ENCODE assay signal across 19 cellular contexts in genomic region chr15:71273731-71274447, GRCh38.
DNase-seq lines count a peak whose midpoint lies in the region; ATAC-seq and TF ChIP-seq lines count a peak whose summit lies in the region.
"Had no signal": no experiment of that assay in that cellular context is flagged by ENCODE, and none has a peak within 500 bp of the region (broad histone marks: within the 10 kb centered on the region; RNA-seq: fewer than 3 reads in every experiment).

No MANE protein-coding gene starts in this region.

- H3K4me2 ChIP-seq in SK-N-SH (no peak overlapping the region), smooth muscle cell (peak overlapping the region; percentile 51)

- no peaks in the 10 kb centered on the region for H3K27me3 ChIP-seq in SK-N-SH (ENCODE audit: insufficient read depth)
- no peaks in the 10 kb centered on the region for H3K27me3 ChIP-seq in SJCRH30
- no peaks in the 10 kb centered on the region for H3K27me3 ChIP-seq in smooth muscle cell (ENCODE audit: low read depth)
- H3K27me3 ChIP-seq in gastrocnemius medialis: no peaks in the 10 kb centered on the region
- H3K27me3 ChIP-seq: dorsolateral prefrontal cortex had no signal

- H2AFZ ChIP-seq in SK-N-SH (ENCODE audit: low read depth) (no peak overlapping the region), smooth muscle cell (ENCODE audit: low read depth) (no peak overlapping the region)
- H2AFZ ChIP-seq: parathyroid adenoma had no signal

- peaks cover 4 to 45% of the 10 kb centered on the region in 2 experiments; a peak in 3 of 4 replicates for H3K4me1 ChIP-seq in SK-N-SH (ENCODE audit: control insufficient read depth in 1 of 2, insufficient read depth in 2 of 2, low read depth in 1 of 2, low read length in 1 of 2)
- peaks cover 34% of the 10 kb centered on the region for H3K4me1 ChIP-seq in SJCRH30
- H3K4me1 ChIP-seq in smooth muscle cell (ENCODE audit: low read depth): peaks cover 24% of the 10 kb centered on the region
- peaks cover 12% of the 10 kb centered on the region in 2 donors for H3K4me1 ChIP-seq in gastrocnemius medialis
- H3K4me1 ChIP-seq: parathyroid adenoma had no signal

- no peaks in the 10 kb centered on the region for H4K20me1 ChIP-seq in SK-N-SH (ENCODE audit: insufficient read depth)
- no peaks in the 10 kb centered on the region for H4K20me1 ChIP-seq in smooth muscle cell (ENCODE audit: low read depth)

- no peak; the same call in 2 of the 3 replicates for ATAC-seq in SK-N-SH treated with all-trans-retinoic acid at 6 μM for 48 hours
- ATAC-seq in gastrocnemius medialis: no peak
- ATAC-seq: activated CD4-positive, alpha-beta T cell treated with anti-CD3 and anti-CD28 coated beads for 36 hours; naive thymus-derived CD4-positive, alpha-beta T cell had no signal

- no peak for TF ChIP-seq EP300 in SK-N-SH (IDR thresholded peaks at IDR 0.05; ENCODE audit: borderline replicate concordance in 1 of 2, low read depth in 1 of 2, low read length in 1 of 2)

- H3K27ac ChIP-seq in SK-N-SH (ENCODE audit: low read depth in 2 of 2, low read length in 1 of 2) (peak overlapping the region; percentile 60 to 71; a peak in 2 of 4 replicates), SJCRH30 (peak overlapping the region; percentile 95), smooth muscle cell (ENCODE audit: low read depth) (peak overlapping the region; percentile 85), caudate nucleus (ENCODE audit: low read depth, low read length) (no peak overlapping the region), gastrocnemius medialis (no peak overlapping the region)
- H3K27ac ChIP-seq: parathyroid adenoma had no signal

- in situ Hi-C loops in gastrocnemius medialis (cut with MboI; ENCODE audit: low sequenced_read_pairs in 4 of 4): no loop called here

- H3K79me2 ChIP-seq in SK-N-SH (ENCODE audit: insufficient read depth) (peaks cover 12% of the 10 kb centered on the region; the same call in 1 of the 2 replicates), smooth muscle cell (ENCODE audit: low read depth) (no peaks in the 10 kb centered on the region)
- H3K79me2 ChIP-seq: parathyroid adenoma had no signal

- POLR2A ChIA-PET in SK-N-SH (lab: Yijun Ruan, JAX): no interaction called here

- H3K9me2 ChIP-seq in SK-N-SH: no peaks in the 10 kb centered on the region

- CTCF ChIA-PET in SK-N-SH (lab: Yijun Ruan, JAX): interaction anchor here (0.7 to 1.1 kb wide), 3 partner anchors 11 to 158 kb away, joined by 3 to 4 read pairs (median 3); partner anchors contain the start of gene THSD4

- TF ChIP-seq RAD21 in SK-N-SH (IDR thresholded peaks at IDR 0.05; ENCODE audit: low read length): no peak

- no peak for TF ChIP-seq POLR2A in gastrocnemius medialis (IDR thresholded peaks at IDR 0.05)

- DNase-seq in SK-N-SH (no peak), SJCRH30 (peak in 1 of 2 experiments; percentile 51), fibroblast of the aortic adventitia (ENCODE audit: low read depth) (peak; percentile 63), smooth muscle cell (lab: John Stamatoyannopoulos, UW; ENCODE audit: unreplicated experiment) (no peak), caudate nucleus (lab: John Stamatoyannopoulos, UW) (no peak), gastrocnemius medialis (no peak)
- DNase-seq in stimulated activated CD4-positive, alpha-beta T cell treated with anti-CD3 and anti-CD28 coated beads, Interleukin-4, amount 100 ng/mL, for 24 hours: no peak
- DNase-seq: 8988T; activated CD4-positive, alpha-beta T cell treated with anti-CD3 and anti-CD28 coated beads for 36 hours; activated naive CD8-positive, alpha-beta T cell treated with anti-CD3 and anti-CD28 coated beads, Interleukin-2, amount 10 ng/mL, durations not matched to agents 7 days and 5 days; C1 segment of cervical spinal cord; dorsolateral prefrontal cortex; glutamatergic neuron; GOT3; naive thymus-derived CD4-positive, alpha-beta T cell; NCI-H1417; NCI-H526 treated with DMSO at 0.1 percent for 48 hours had no signal

- 93% methylated on average over 3 of the region's 3 CpGs for WGBS in SK-N-SH (ENCODE audit: low lambda C conversion rate)
- 92% methylated on average over 3 of the region's 3 CpGs for WGBS in smooth muscle cell (ENCODE audit: low lambda C conversion rate)

- no peaks in the 10 kb centered on the region for H3K9me3 ChIP-seq in SK-N-SH
- H3K9me3 ChIP-seq in SJCRH30 (replicated peaks): no peaks in the 10 kb centered on the region
- H3K9me3 ChIP-seq in smooth muscle cell (replicated peaks; ENCODE audit: low read depth): no peaks in the 10 kb centered on the region
- H3K9me3 ChIP-seq in gastrocnemius medialis: no peaks in the 10 kb centered on the region

- intact Hi-C loops in gastrocnemius medialis (cut with DNase I; ENCODE audit: low total_unique reads): no loop called here

- H3K4me3 ChIP-seq in SK-N-SH (ENCODE audit: low read depth in 2 of 2, low read length in 1 of 2) (no peak overlapping the region), SJCRH30 (no peak overlapping the region), fibroblast of the aortic adventitia (ENCODE audit: low read depth, low read length) (no peak overlapping the region), smooth muscle cell (no peak overlapping the region), gastrocnemius medialis (no peak overlapping the region)
- H3K4me3 ChIP-seq: dorsolateral prefrontal cortex had no signal

- H3K36me3 ChIP-seq in SK-N-SH (replicated peaks in 1 of 2; ENCODE audit: control insufficient read depth in 1 of 2, insufficient read depth in 2 of 2, low read length in 1 of 2): no peaks in the 10 kb centered on the region
- H3K36me3 ChIP-seq in SJCRH30: no peaks in the 10 kb centered on the region
- no peaks in the 10 kb centered on the region for H3K36me3 ChIP-seq in smooth muscle cell (ENCODE audit: low read depth)
- H3K36me3 ChIP-seq in gastrocnemius medialis: no peaks in the 10 kb centered on the region

- no peak overlapping the region for H3K9ac ChIP-seq in SK-N-SH
- H3K9ac ChIP-seq in smooth muscle cell (ENCODE audit: low read depth): peak overlapping the region; percentile 67
- H3K9ac ChIP-seq: parathyroid adenoma had no signal

- H3F3A ChIP-seq in SK-N-SH (replicated peaks; ENCODE audit: insufficient read depth): peaks cover 38% of the 10 kb centered on the region
- H3F3A ChIP-seq in smooth muscle cell (ENCODE audit: low read depth): peaks cover 12% of the 10 kb centered on the region

- TF ChIP-seq CTCF in SK-N-SH (IDR thresholded peaks at IDR 0.05): no peak
- no peak for TF ChIP-seq CTCF in fibroblast of the aortic adventitia (IDR thresholded peaks at IDR 0.05; ENCODE audit: insufficient read depth, low read length)
- TF ChIP-seq CTCF in smooth muscle cell (IDR thresholded peaks at IDR 0.05; ENCODE audit: borderline replicate concordance, insufficient read depth, poor library complexity, severe bottlenecking): no peak
- no peak for TF ChIP-seq CTCF in gastrocnemius medialis (IDR thresholded peaks at IDR 0.05 in 4 of 5, conservative IDR thresholded peaks at IDR 0.05 in 1 of 5)

TF ChIP-seq in SK-N-SH, 30 proteins besides CTCF, POLR2A, EP300 and RAD21 (continues in another document):
- no peak for TF ChIP-seq TEAD4 (IDR thresholded peaks at IDR 0.05; ENCODE audit: borderline replicate concordance, insufficient read depth)
- TF ChIP-seq FOSL2 (IDR thresholded peaks at IDR 0.05; ENCODE audit: borderline replicate concordance, low read depth): no peak
- TF ChIP-seq FOXM1 (IDR thresholded peaks at IDR 0.05; ENCODE audit: low read depth): no peak
- TF ChIP-seq YY1 (IDR thresholded peaks at IDR 0.05; ENCODE audit: low read depth): no peak
- no peak for TF ChIP-seq POLR2AphosphoS5 (IDR thresholded peaks at IDR 0.05; ENCODE audit: low read depth, low read length)
- no peak for TF ChIP-seq USF1 (IDR thresholded peaks at IDR 0.05; ENCODE audit: borderline replicate concordance, low read depth)
- no peak for TF ChIP-seq JUND (IDR thresholded peaks at IDR 0.05)
- TF ChIP-seq NRF1 (IDR thresholded peaks at IDR 0.05; ENCODE audit: low read depth, low read length): no peak
- TF ChIP-seq MXI1 (IDR thresholded peaks at IDR 0.05; ENCODE audit: low read depth, low read length): no peak

TF ChIP-seq in SK-N-SH treated with all-trans-retinoic acid at 6 μM for 48 hours, 23 proteins besides CTCF, POLR2A, EP300 and RAD21:
- TF ChIP-seq ZFP3 (CRISPR knock-in tag; IDR thresholded peaks at IDR 0.05) (no peak), ZFP30 (CRISPR knock-in tag; IDR thresholded peaks at IDR 0.05) (no peak), TOX (CRISPR knock-in tag; IDR thresholded peaks at IDR 0.05; ENCODE audit: borderline replicate concordance) (no peak), SNAI2 (CRISPR knock-in tag; IDR thresholded peaks at IDR 0.05) (no peak), ESRRG (CRISPR knock-in tag; IDR thresholded peaks at IDR 0.05) (no peak)
TF ChIP-seq in SK-N-SH treated with all-trans-retinoic acid at 6 μM for 48 hours: peak in this region for 0.

Comparison
In these comparisons a context has a peak if more than half of its experiments do, and no peak if none do; other contexts are left out.
1. H3K27ac ChIP-seq: peak in SK-N-SH (2 of 2), SJCRH30 (single experiment) and smooth muscle cell (single experiment); none in caudate nucleus (single experiment) and gastrocnemius medialis (0 of 4).